8 cellular contexts compared by ENCODE assay signal in genomic region chr9:137236238-137236935, GRCh38. TPM values are rescaled to one million over a fixed set of nuclear protein-coding genes. Genes with fewer than 3 reads are reported as not detected.
A peak's percentile ranks its signal among the peaks of the same experiment; 100 is the strongest.
DNase-seq lines count a peak whose midpoint lies in the region; ATAC-seq and TF ChIP-seq lines count a peak whose summit lies in the region.

No MANE protein-coding gene starts in this region.

- TF ChIP-seq CTCF in colonic mucosa (IDR thresholded peaks at IDR 0.05), result peak; percentile 100
- peak in 1 of 3 donors; percentile 64 for TF ChIP-seq CTCF in lower leg skin (IDR thresholded peaks at IDR 0.05)

- H3K9me3 ChIP-seq in colonic mucosa, result no peaks in the 10 kb centered on the region

- H3K36me3 ChIP-seq in colonic mucosa, result no peaks in the 10 kb centered on the region

- H3K9me3 Mint-ChIP-seq in activated CD4-positive, alpha-beta T cell treated with anti-CD3 and anti-CD28 coated beads, Interleukin-2, amount 10 ng/mL, durations not matched to agents 24 days and 14 days, result no peaks in the 10 kb centered on the region

- H3K27me3 ChIP-seq in colonic mucosa, result peaks cover 24% of the 10 kb centered on the region

- peaks cover 23% of the 10 kb centered on the region for H3K4me1 ChIP-seq in colonic mucosa

- no peak for TF ChIP-seq POLR2A in lower leg skin (IDR thresholded peaks at IDR 0.05)

- H3K27ac ChIP-seq in colonic mucosa, result no peak overlapping the region

- ATAC-seq in HG02981 (IDR thresholded peaks at IDR 0.05; ENCODE audit: unreplicated experiment) (peak; percentile 21), HG03342 (IDR thresholded peaks at IDR 0.05; ENCODE audit: unreplicated experiment) (no peak)

- H3K4me3 ChIP-seq in colonic mucosa (no peak overlapping the region), lower leg skin (ENCODE audit: low read depth, poor library complexity, severe bottlenecking) (no peak overlapping the region)

- 22 to 35% methylated on average over 18 to 21 of the region's 31 CpGs for WGBS in lower leg skin, 2 donors

- DNase-seq in COLO829 (ENCODE audit: low spot score) (peak; percentile 88), NCI-H526 (lab: John Stamatoyannopoulos, UW) (peak; percentile 39 to 89), colonic mucosa (peak; percentile 93), lower leg skin (ENCODE audit: low spot score in 2 of 2) (peak; percentile 75 to 95)
- peak; percentile 97 for DNase-seq in activated CD4-positive, alpha-beta T cell treated with anti-CD3 and anti-CD28 coated beads, Interleukin-2, amount 10 ng/mL, durations not matched to agents 24 days and 14 days
- DNase-seq in stimulated activated CD4-positive, alpha-beta T cell treated with anti-CD3 and anti-CD28 coated beads, Interleukin-4, amount 100 ng/mL, for 48 hours (ENCODE audit: low read depth in 2 of 2), result peak; percentile 89 to 92

- peaks cover 7% of the 10 kb centered on the region for H3K4me1 Mint-ChIP-seq in activated CD4-positive, alpha-beta T cell treated with anti-CD3 and anti-CD28 coated beads, Interleukin-2, amount 10 ng/mL, durations not matched to agents 24 days and 14 days

- peaks cover 5% of the 10 kb centered on the region for H3K36me3 Mint-ChIP-seq in activated CD4-positive, alpha-beta T cell treated with anti-CD3 and anti-CD28 coated beads, Interleukin-2, amount 10 ng/mL, durations not matched to agents 24 days and 14 days (ENCODE audit: low read depth)

- no peak overlapping the region for H3K27ac Mint-ChIP-seq in activated CD4-positive, alpha-beta T cell treated with anti-CD3 and anti-CD28 coated beads, Interleukin-2, amount 10 ng/mL, durations not matched to agents 24 days and 14 days

- intact Hi-C loops in activated CD4-positive, alpha-beta T cell treated with anti-CD3 and anti-CD28 coated beads, Interleukin-2, amount 10 ng/mL, durations not matched to agents 24 days and 14 days (cut with micrococcal nuclease), result loop anchor here (2.0 kb wide), 1 partner anchor 48 kb away; the partner anchor contains the start of genes ANAPC2 and SSNA1
- intact Hi-C loops in colonic mucosa (cut with DNase I) (no loop called here), lower leg skin (cut with DNase I; ENCODE audit: low total_unique reads) (no loop called here)

- peaks cover 3% of the 10 kb centered on the region for H3K27me3 Mint-ChIP-seq in activated CD4-positive, alpha-beta T cell treated with anti-CD3 and anti-CD28 coated beads, Interleukin-2, amount 10 ng/mL, durations not matched to agents 24 days and 14 days

- no peak overlapping the region for H3K4me3 Mint-ChIP-seq in activated CD4-positive, alpha-beta T cell treated with anti-CD3 and anti-CD28 coated beads, Interleukin-2, amount 10 ng/mL, durations not matched to agents 24 days and 14 days

- peak overlapping the region; percentile 29 to 77 for H3K9ac ChIP-seq in colonic mucosa (ENCODE audit: low read depth in 2 of 2, low read length in 2 of 2)

RNA-seq across cellular contexts. Expression of gene TUBB4B, which starts 4.7 kb away (rescaled TPM):
- 292 and 299 TPM in 2 replicates for total RNA-seq in activated CD4-positive, alpha-beta T cell treated with anti-CD3 and anti-CD28 coated beads, Interleukin-2, amount 10 ng/mL, durations not matched to agents 24 days and 14 days
- total RNA-seq in colonic mucosa, result 100 to 1,000 TPM; 303 to 779 TPM
- total RNA-seq in lower leg skin, result 100 to 1,000 TPM; 317 to 604 (median 408) TPM

RNA-seq across cellular contexts. Expression of gene SLC34A3, which starts 5.7 kb away (rescaled TPM):
- total RNA-seq in activated CD4-positive, alpha-beta T cell treated with anti-CD3 and anti-CD28 coated beads, Interleukin-2, amount 10 ng/mL, durations not matched to agents 24 days and 14 days, result not detected in 2 replicates
- not detected for total RNA-seq in colonic mucosa
- 1 to 10 TPM in 1 of 4 donors, not detected in 3; 1.6 TPM for total RNA-seq in lower leg skin

RNA-seq across cellular contexts. Expression of gene RNF224, which starts 9.1 kb away (rescaled TPM):
- total RNA-seq in activated CD4-positive, alpha-beta T cell treated with anti-CD3 and anti-CD28 coated beads, Interleukin-2, amount 10 ng/mL, durations not matched to agents 24 days and 14 days, result not detected in 2 replicates
- total RNA-seq in colonic mucosa (not detected), lower leg skin (1 to 10 TPM in 2 of 4 donors, under 1 TPM in 1, not detected in 1; 0.25 to 3.2 (median 2.4) TPM)

RNA-seq across cellular contexts. Expression of gene CYSRT1, which starts 11.4 kb away (rescaled TPM):
- total RNA-seq in activated CD4-positive, alpha-beta T cell treated with anti-CD3 and anti-CD28 coated beads, Interleukin-2, amount 10 ng/mL, durations not matched to agents 24 days and 14 days, result 0.54 and 0.68 TPM in 2 replicates
- under 1 TPM in 1 of 2 donors, not detected in 1; 0.64 TPM for total RNA-seq in colonic mucosa
- total RNA-seq in lower leg skin, result 100 to 1,000 TPM in 1 of 4 donors, 10 to 100 TPM in 3; 40.2 to 119 (median 67.6) TPM

RNA-seq across cellular contexts. Expression of gene RNF208, which starts 14.3 kb away (rescaled TPM):
- total RNA-seq in activated CD4-positive, alpha-beta T cell treated with anti-CD3 and anti-CD28 coated beads, Interleukin-2, amount 10 ng/mL, durations not matched to agents 24 days and 14 days, result 12.8 and 15.2 TPM in 2 replicates
- total RNA-seq in colonic mucosa (1 to 10 TPM; 6.5 to 9.3 TPM), lower leg skin (10 to 100 TPM in 1 of 4 donors, 1 to 10 TPM in 3; 3.7 to 10.2 (median 5.5) TPM)
